8 cellular contexts compared by ENCODE assay signal in the genomic region with DNA sequence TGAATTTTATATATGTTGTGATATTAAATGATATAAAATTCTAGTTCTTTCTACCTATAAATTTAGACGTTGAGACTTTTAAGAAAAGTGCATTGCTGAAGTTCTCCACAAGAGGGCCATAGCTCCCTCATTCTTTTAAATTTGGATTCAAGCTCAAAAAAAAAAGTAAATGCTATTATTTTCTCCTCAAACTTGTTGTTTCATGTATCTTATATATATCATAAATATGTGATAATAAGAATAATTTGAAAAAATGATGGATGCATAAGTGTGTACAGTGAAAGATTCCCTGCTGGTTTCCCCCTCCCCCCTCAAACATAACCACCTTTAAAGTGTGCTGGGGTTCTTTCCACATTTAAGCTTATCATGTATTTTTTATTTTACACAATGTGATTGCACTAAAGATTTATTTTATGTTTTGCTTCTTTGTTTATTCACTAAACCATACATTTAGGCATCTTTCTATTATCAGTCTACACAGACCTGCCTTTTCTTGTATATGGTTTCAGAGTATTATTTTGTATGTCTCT.
DNase-seq lines count a peak whose midpoint lies in the region; ATAC-seq and TF ChIP-seq lines count a peak whose summit lies in the region.

No MANE protein-coding gene starts in this region.

- no peak overlapping the region for H3K23ac ChIP-seq in IMR-90 (ENCODE audit: low read depth, low read length)

- H3K9ac ChIP-seq in IMR-90 (ENCODE audit: low read depth, low read length): no peak overlapping the region

- H4K8ac ChIP-seq in IMR-90 (ENCODE audit: low read depth in 2 of 2, low read length in 2 of 2): no peak overlapping the region

- no peak overlapping the region for H2AFZ ChIP-seq in IMR-90 (replicated peaks; ENCODE audit: low read length, poor library complexity)

- H4K5ac ChIP-seq in IMR-90 (ENCODE audit: low read depth, low read length): no peak overlapping the region

- no peaks in the 10 kb centered on the region for H3K27me3 ChIP-seq in IMR-90 (ENCODE audit: control insufficient read depth, insufficient read depth, low read length)
- no peaks in the 10 kb centered on the region for H3K27me3 ChIP-seq in effector memory CD4-positive, alpha-beta T cell (replicated peaks; ENCODE audit: control insufficient read depth, insufficient read depth, low read length, poor library complexity, severe bottlenecking)

- H3K4me1 Mint-ChIP-seq in activated CD8-positive, alpha-beta memory T cell treated with anti-CD3 and anti-CD28 coated beads, Interleukin-2, amount 10 ng/mL, durations not matched to agents 7 days and 5 days: no peaks in the 10 kb centered on the region

- TF ChIP-seq RAD21 in IMR-90 (IDR thresholded peaks at IDR 0.05; ENCODE audit: low read length): peak; percentile 66

- CTCF ChIA-PET in IMR-90 (lab: Yijun Ruan, JAX): interaction anchor here (0.6 to 2.6 kb wide), 14 partner anchors 10 to 803 kb away, joined by 3 to 18 read pairs (median 3); no protein-coding TSS in a partner anchor
- CTCF ChIA-PET in activated CD8-positive, alpha-beta memory T cell treated with anti-CD3 and anti-CD28 coated beads, Interleukin-2, amount 10 ng/mL, durations not matched to agents 7 days and 5 days (lab: Charles Lee): interaction anchor here (0.7 to 1.7 kb wide), 6 partner anchors 11 to 880 kb away, joined by 3 to 7 read pairs (median 4); no protein-coding TSS in a partner anchor

- H3K9me1 ChIP-seq in IMR-90 (ENCODE audit: insufficient read depth, low read length): no peaks in the 10 kb centered on the region

- no peak overlapping the region for H3K56ac ChIP-seq in IMR-90 (ENCODE audit: extremely low read depth, insufficient read depth, low read length)

- no peak overlapping the region for H2AK9ac ChIP-seq in IMR-90 (replicated peaks; ENCODE audit: low read depth, low read length, poor library complexity)

- H2BK5ac ChIP-seq in IMR-90 (ENCODE audit: low read depth, low read length, poor library complexity, severe bottlenecking): no peak overlapping the region

- no peaks in the 10 kb centered on the region for H3K36me3 ChIP-seq in IMR-90 (ENCODE audit: control insufficient read depth, insufficient read depth, low read length)
- H3K36me3 ChIP-seq in effector memory CD4-positive, alpha-beta T cell (ENCODE audit: control insufficient read depth, insufficient read depth, low read length): no peaks in the 10 kb centered on the region

- no peak overlapping the region for H2BK15ac ChIP-seq in IMR-90 (ENCODE audit: low read depth, low read length)

- no peak overlapping the region for H3K14ac ChIP-seq in IMR-90 (replicated peaks; ENCODE audit: low read depth, low read length)

- no peaks in the 10 kb centered on the region for H3K27me3 Mint-ChIP-seq in activated CD8-positive, alpha-beta memory T cell treated with anti-CD3 and anti-CD28 coated beads, Interleukin-2, amount 10 ng/mL, durations not matched to agents 7 days and 5 days

- no peak overlapping the region for H3K4me3 ChIP-seq in IMR-90 (ENCODE audit: insufficient read depth, low read depth, low read length)
- no peak overlapping the region for H3K4me3 ChIP-seq in effector memory CD4-positive, alpha-beta T cell (ENCODE audit: insufficient read depth, low read depth, low read length, poor library complexity, severe bottlenecking)

- dilution Hi-C loops in IMR-90 (cut with HindIII; ENCODE audit: low sequenced_read_pairs, unreplicated experiment): no loop called here

- no peaks in the 10 kb centered on the region for H4K20me1 ChIP-seq in IMR-90 (ENCODE audit: insufficient read depth, low read length)

- no peak overlapping the region for H3K4ac ChIP-seq in IMR-90 (ENCODE audit: low read depth, low read length)

- no peak for TF ChIP-seq POLR2A in IMR-90 (IDR thresholded peaks at IDR 0.05; ENCODE audit: low read depth, low read length)

- no peak overlapping the region for H2BK120ac ChIP-seq in IMR-90 (ENCODE audit: low read depth, low read length)

- H4K91ac ChIP-seq in IMR-90 (ENCODE audit: insufficient read depth, low read depth, low read length): no peak overlapping the region

- ATAC-seq in IMR-90 (ENCODE audit: low read depth) (peak; percentile 44; the same call in 1 of the 2 replicates), GM21576 (IDR thresholded peaks at IDR 0.05; ENCODE audit: unreplicated experiment) (no peak)
- no peak for ATAC-seq in activated CD8-positive, alpha-beta memory T cell treated with anti-CD3 and anti-CD28 coated beads, Interleukin-2, amount 10 ng/mL, durations not matched to agents 7 days and 5 days

- no CpG with 5 or more reads among the region's 1 CpG for WGBS in IMR-90 (ENCODE audit: extremely low coverage in 2 of 2, insufficient read length in 1 of 2), 2 experiments

- no peak overlapping the region for H2AK5ac ChIP-seq in IMR-90 (ENCODE audit: low read depth, low read length)

- H3K4me3 Mint-ChIP-seq in activated CD8-positive, alpha-beta memory T cell treated with anti-CD3 and anti-CD28 coated beads, Interleukin-2, amount 10 ng/mL, durations not matched to agents 7 days and 5 days: no peak overlapping the region

- H3K27ac ChIP-seq in IMR-90 (ENCODE audit: insufficient read depth, low read length): no peak overlapping the region
- no peak overlapping the region for H3K27ac ChIP-seq in effector memory CD4-positive, alpha-beta T cell (ENCODE audit: insufficient read depth, low read length, poor library complexity, severe bottlenecking)

- H2BK20ac ChIP-seq in IMR-90 (ENCODE audit: low read depth, low read length): no peak overlapping the region

- H3K18ac ChIP-seq in IMR-90 (ENCODE audit: low read depth, low read length): no peak overlapping the region

- H3K9me3 ChIP-seq in IMR-90 (ENCODE audit: control insufficient read depth, insufficient read depth, low read length): no peaks in the 10 kb centered on the region
- no peaks in the 10 kb centered on the region for H3K9me3 ChIP-seq in effector memory CD4-positive, alpha-beta T cell (ENCODE audit: control insufficient read depth, low read length)

- no peak overlapping the region for H3K4me2 ChIP-seq in IMR-90 (ENCODE audit: low read depth, low read length)

- in situ Hi-C loops in IMR-90 (cut with MboI; ENCODE audit: low sequenced_read_pairs): loop anchor here (10.0 kb wide), 1 partner anchor 810 kb away; no protein-coding TSS in a partner anchor

- no peaks in the 10 kb centered on the region for H3K36me3 Mint-ChIP-seq in activated CD8-positive, alpha-beta memory T cell treated with anti-CD3 and anti-CD28 coated beads, Interleukin-2, amount 10 ng/mL, durations not matched to agents 7 days and 5 days

- POLR2A ChIA-PET in IMR-90 (lab: Charles Lee; ENCODE audit: unreplicated experiment): no interaction called here

- no peaks in the 10 kb centered on the region for H3K4me1 ChIP-seq in IMR-90 (ENCODE audit: control insufficient read depth, insufficient read depth, low read length)
- H3K4me1 ChIP-seq in effector memory CD4-positive, alpha-beta T cell (ENCODE audit: control insufficient read depth, insufficient read depth, low read length, poor library complexity, severe bottlenecking): no peaks in the 10 kb centered on the region

- intact Hi-C loops in IMR-90 (cut with micrococcal nuclease): loop anchor here (2.0 kb wide), 3 partner anchors 282 to 880 kb away; no protein-coding TSS in a partner anchor

- H3K9me3 Mint-ChIP-seq in activated CD8-positive, alpha-beta memory T cell treated with anti-CD3 and anti-CD28 coated beads, Interleukin-2, amount 10 ng/mL, durations not matched to agents 7 days and 5 days (ENCODE audit: low read depth): no peaks in the 10 kb centered on the region

- BruUV-seq in IMR-90 (replicated peaks; lab: Mats Ljungman, UMichigan): no TSS peak

- no peaks in the 10 kb centered on the region for H3K79me1 ChIP-seq in IMR-90 (ENCODE audit: low read depth in 1 of 2, low read length in 2 of 2)

- no peak overlapping the region for H3K27ac Mint-ChIP-seq in activated CD8-positive, alpha-beta memory T cell treated with anti-CD3 and anti-CD28 coated beads, Interleukin-2, amount 10 ng/mL, durations not matched to agents 7 days and 5 days

- peak; percentile 4 for DNase-seq in NCI-H1436 (lab: John Stamatoyannopoulos, UW)
- DNase-seq in NCI-H1436 treated with DMSO at 0.1 percent for 48 hours (lab: John Stamatoyannopoulos, UW): no peak
- DNase-seq in IMR-90: peak; percentile 48
- peak; percentile 65 for DNase-seq in astrocyte of the hippocampus (ENCODE audit: low read depth, low spot score)
- peak; percentile 55 to 60 for DNase-seq in lung microvascular endothelial cell (ENCODE audit: low read depth in 2 of 2)
- no peak for DNase-seq in effector memory CD4-positive, alpha-beta T cell
- no peak for DNase-seq in activated CD8-positive, alpha-beta memory T cell treated with anti-CD3 and anti-CD28 coated beads, Interleukin-2, amount 10 ng/mL, durations not matched to agents 7 days and 5 days

- TF ChIP-seq CTCF in IMR-90 (conservative IDR thresholded peaks at IDR 0.05; ENCODE audit: low read depth, low read length): peak; percentile 76

TF ChIP-seq in IMR-90, 13 proteins besides CTCF, POLR2A, EP300 and RAD21:
- no peak for TF ChIP-seq CEBPB (IDR thresholded peaks at IDR 0.05; ENCODE audit: low read depth, low read length)
- TF ChIP-seq SMC3 (IDR thresholded peaks at IDR 0.05; ENCODE audit: low read depth, low read length): peak; percentile 67

Comparison
In these comparisons a context has a peak if more than half of its experiments do, and no peak if none do; other contexts are left out.
1. DNase-seq: peak in NCI-H1436 (single experiment), IMR-90 (single experiment), astrocyte of the hippocampus (single experiment) and lung microvascular endothelial cell (2 of 2); none in NCI-H1436 treated with DMSO at 0.1 percent for 48 hours (single experiment), effector memory CD4-positive, alpha-beta T cell (0 of 3) and activated CD8-positive, alpha-beta memory T cell treated with anti-CD3 and anti-CD28 coated beads, Interleukin-2, amount 10 ng/mL, durations not matched to agents 7 days and 5 days (single experiment).